In genomic region chrX:16868920-16869319, GRCh38 we compare ENCODE assay signal across 8 cellular contexts. TPM values are rescaled to one million over a fixed set of nuclear protein-coding genes. Genes with fewer than 3 reads are reported as not detected.
DNase-seq lines count a peak whose midpoint lies in the region; ATAC-seq lines count a peak whose summit lies in the region.

No MANE protein-coding gene starts in this region.

- peaks cover 3% of the 10 kb centered on the region for H3K27me3 Mint-ChIP-seq in activated T-helper 1 cell treated with anti-CD3 and anti-CD28 coated beads, Interleukin-12 subunit alpha, Interleukin-12 subunit beta, Interleukin-2, Interleukin-4 antibody, amounts not matched to agents 30 ng/mL and 10 ng/mL and 1 ng/mL, durations not matched to agents 14 hours and 24 hours and 36 hours (ENCODE audit: insufficient read depth)
- peaks cover 11 to 25% (median 12%) of the 10 kb centered on the region in 3 donors for H3K27me3 Mint-ChIP-seq in immature natural killer cell (ENCODE audit: low read depth in 3 of 3)

- peak overlapping the region; percentile 97 for H3K4me3 Mint-ChIP-seq in activated T-helper 1 cell treated with anti-CD3 and anti-CD28 coated beads, Interleukin-12 subunit alpha, Interleukin-12 subunit beta, Interleukin-2, Interleukin-4 antibody, amounts not matched to agents 30 ng/mL and 10 ng/mL and 1 ng/mL, durations not matched to agents 14 hours and 24 hours and 36 hours
- H3K4me3 Mint-ChIP-seq in immature natural killer cell = peak overlapping the region; percentile 84 to 91 (median 89)

- H3K9ac ChIP-seq in subcutaneous abdominal adipose tissue (ENCODE audit: low read length in 5 of 5) = peak overlapping the region; percentile 26 to 70 (median 64)

- peaks cover 20% of the 10 kb centered on the region for H3K4me1 Mint-ChIP-seq in activated T-helper 1 cell treated with anti-CD3 and anti-CD28 coated beads, Interleukin-12 subunit alpha, Interleukin-12 subunit beta, Interleukin-2, Interleukin-4 antibody, amounts not matched to agents 30 ng/mL and 10 ng/mL and 1 ng/mL, durations not matched to agents 14 hours and 24 hours and 36 hours (ENCODE audit: low read depth)
- H3K4me1 Mint-ChIP-seq in immature natural killer cell = peaks cover 51 to 61% of the 10 kb centered on the region in 2 donors

- DNase-seq in activated CD4-positive, CD25-positive, alpha-beta regulatory T cell (lab: John Stamatoyannopoulos, UW) = no peak
- no peak for DNase-seq in activated T-helper 1 cell treated with anti-CD3 and anti-CD28 coated beads, Interleukin-12 subunit alpha, Interleukin-12 subunit beta, Interleukin-2, Interleukin-4 antibody, amounts not matched to agents 30 ng/mL and 10 ng/mL and 1 ng/mL, durations not matched to agents 14 hours and 24 hours and 36 hours (ENCODE audit: low spot score)
- DNase-seq in immature natural killer cell (no peak), middle frontal gyrus (ENCODE audit: extremely low spot score, low spot score) (no peak)

- peak overlapping the region; percentile 96 for H3K27ac Mint-ChIP-seq in activated T-helper 1 cell treated with anti-CD3 and anti-CD28 coated beads, Interleukin-12 subunit alpha, Interleukin-12 subunit beta, Interleukin-2, Interleukin-4 antibody, amounts not matched to agents 30 ng/mL and 10 ng/mL and 1 ng/mL, durations not matched to agents 14 hours and 24 hours and 36 hours
- H3K27ac Mint-ChIP-seq in immature natural killer cell = peak overlapping the region; percentile 83 to 91 (median 88)

- H3K4me1 ChIP-seq in subcutaneous abdominal adipose tissue (ENCODE audit: control insufficient read depth in 5 of 5, insufficient read depth in 5 of 5, low read length in 5 of 5) = peaks cover 6 to 35% (median 28%) of the 10 kb centered on the region in 5 donors

- peak overlapping the region; percentile 60 for H3K27ac ChIP-seq in subcutaneous abdominal adipose tissue (ENCODE audit: low read depth, low read length)

- peak overlapping the region; percentile 47 to 83 (median 78) for H3K4me3 ChIP-seq in subcutaneous abdominal adipose tissue (ENCODE audit: low read depth in 1 of 5, low read length in 5 of 5)

- ATAC-seq in activated CD4-positive, CD25-positive, alpha-beta regulatory T cell treated with anti-CD3 and anti-CD28 coated beads, Interleukin-2, amount 50 U/mL, for 24 hours = peak; percentile 28 to 51
- ATAC-seq in HG02840 (IDR thresholded peaks at IDR 0.05; ENCODE audit: low FRiP score, unreplicated experiment) (no peak), GM21367 (IDR thresholded peaks at IDR 0.05; ENCODE audit: unreplicated experiment) (no peak)

- intact Hi-C loops in activated T-helper 1 cell treated with anti-CD3 and anti-CD28 coated beads, Interleukin-12 subunit alpha, Interleukin-12 subunit beta, Interleukin-2, Interleukin-4 antibody, amounts not matched to agents 30 ng/mL and 10 ng/mL and 1 ng/mL, durations not matched to agents 14 hours and 24 hours and 36 hours (cut with micrococcal nuclease) = no loop called here

- H3K9me3 Mint-ChIP-seq in activated T-helper 1 cell treated with anti-CD3 and anti-CD28 coated beads, Interleukin-12 subunit alpha, Interleukin-12 subunit beta, Interleukin-2, Interleukin-4 antibody, amounts not matched to agents 30 ng/mL and 10 ng/mL and 1 ng/mL, durations not matched to agents 14 hours and 24 hours and 36 hours = no peaks in the 10 kb centered on the region
- peaks cover 0 to 2% (median 0%) of the 10 kb centered on the region in 6 donors for H3K9me3 Mint-ChIP-seq in immature natural killer cell

- H3K36me3 ChIP-seq in subcutaneous abdominal adipose tissue (ENCODE audit: control insufficient read depth in 5 of 5, insufficient read depth in 5 of 5, low read length in 5 of 5) = no peaks in the 10 kb centered on the region

- no peaks in the 10 kb centered on the region for H3K9me3 ChIP-seq in subcutaneous abdominal adipose tissue (ENCODE audit: control insufficient read depth in 5 of 5, low read length in 5 of 5)

- peaks cover 9% of the 10 kb centered on the region for H3K36me3 Mint-ChIP-seq in activated T-helper 1 cell treated with anti-CD3 and anti-CD28 coated beads, Interleukin-12 subunit alpha, Interleukin-12 subunit beta, Interleukin-2, Interleukin-4 antibody, amounts not matched to agents 30 ng/mL and 10 ng/mL and 1 ng/mL, durations not matched to agents 14 hours and 24 hours and 36 hours (ENCODE audit: low read depth)
- H3K36me3 Mint-ChIP-seq in immature natural killer cell = peaks cover 0 to 6% (median 0%) of the 10 kb centered on the region in 3 donors

- H3K27me3 ChIP-seq in subcutaneous abdominal adipose tissue (ENCODE audit: control insufficient read depth in 5 of 5, insufficient read depth in 4 of 5, low read length in 5 of 5) = peaks cover 0 to 12% (median 0%) of the 10 kb centered on the region in 5 donors

RNA-seq across cellular contexts. Expression of gene RBBP7, which starts 1.2 kb away (rescaled TPM):
- total RNA-seq in activated T-helper 1 cell treated with anti-CD3 and anti-CD28 coated beads, Interleukin-12 subunit alpha, Interleukin-12 subunit beta, Interleukin-2, Interleukin-4 antibody, amounts not matched to agents 30 ng/mL and 10 ng/mL and 1 ng/mL, durations not matched to agents 14 hours and 24 hours and 36 hours = 127 and 134 TPM in 2 replicates
- 100 to 1,000 TPM; 166 to 243 (median 199) TPM for polyA plus RNA-seq in immature natural killer cell

Comparison
In these comparisons a context has a peak if more than half of its experiments do, and no peak if none do; other contexts are left out.
1. ATAC-seq: peak in activated CD4-positive, CD25-positive, alpha-beta regulatory T cell treated with anti-CD3 and anti-CD28 coated beads, Interleukin-2, amount 50 U/mL, for 24 hours (2 of 2); none in HG02840 (single experiment) and GM21367 (single experiment).